Comparison of ENCODE assay signal across 23 cellular contexts in the genomic region with DNA sequence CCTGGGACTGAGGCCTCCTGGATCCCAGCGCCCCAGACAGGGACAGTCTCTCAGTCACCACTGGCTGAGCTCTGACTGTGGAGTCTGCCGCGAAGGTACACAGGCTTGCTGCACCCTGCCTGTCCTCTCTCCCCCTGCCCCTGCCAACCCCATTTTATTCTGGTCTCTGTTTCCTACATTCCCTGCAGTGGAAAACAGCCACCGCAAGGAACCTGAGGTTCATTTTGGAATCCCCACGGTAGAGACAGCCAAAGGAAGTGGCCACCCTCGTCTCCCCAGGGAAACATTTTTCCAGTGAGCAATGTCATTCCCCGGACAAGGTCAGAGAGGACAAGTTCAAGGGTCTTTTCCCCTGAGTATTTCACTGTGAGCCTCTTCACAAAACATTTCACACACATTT. TPM values are rescaled to one million over a fixed set of nuclear protein-coding genes. Genes with fewer than 3 reads are reported as not detected.
DNase-seq lines count a peak whose midpoint lies in the region; ATAC-seq, FAIRE-seq and TF ChIP-seq lines count a peak whose summit lies in the region.
"Had no signal": no experiment of that assay in that cellular context is flagged by ENCODE, and none has a peak within 500 bp of the region (broad histone marks: within the 10 kb centered on the region; RNA-seq: fewer than 3 reads in every experiment).

No MANE protein-coding gene starts in this region.

- no peaks in the 10 kb centered on the region for H4K20me1 ChIP-seq in MM.1S (ENCODE audit: insufficient read depth, low read length)

- H3K27ac Mint-ChIP-seq in activated T-cell treated with anti-CD3 and anti-CD28 coated beads, Interleukin-2, amount 50 U/mL, for 72 hours = no peak overlapping the region
- H3K27ac Mint-ChIP-seq: activated CD4-positive, alpha-beta memory T cell treated with anti-CD3 and anti-CD28 coated beads, Interleukin-2, amount 10 ng/mL, durations not matched to agents 7 days and 5 days; memory B cell; stimulated activated memory B cell treated with anti-CD40 and anti-IgM and Interleukin-4, amounts not matched to agents 10 μg/mL and 1 μg/mL and 100 μg/mL, for 72 hours had no signal

- no peak overlapping the region for H3K4me3 Mint-ChIP-seq in activated T-cell treated with anti-CD3 and anti-CD28 coated beads, Interleukin-2, amount 50 U/mL, for 72 hours
- H3K4me3 Mint-ChIP-seq: activated CD4-positive, alpha-beta memory T cell treated with anti-CD3 and anti-CD28 coated beads, Interleukin-2, amount 10 ng/mL, durations not matched to agents 7 days and 5 days; memory B cell; stimulated activated memory B cell treated with anti-CD40 and anti-IgM and Interleukin-4, amounts not matched to agents 10 μg/mL and 1 μg/mL and 100 μg/mL, for 72 hours had no signal

- DNase-seq in Right ventricle myocardium superior = no peak
- no peak for DNase-seq in Right ventricle myocardium inferior (ENCODE audit: missing footprints)
- DNase-seq in kidney = peak; percentile 67
- peak in 1 of 2 donors; percentile 21 for DNase-seq in psoas muscle
- no peak for DNase-seq in MM.1S
- no peak for DNase-seq in omental fat pad (ENCODE audit: low spot score)
- no peak for DNase-seq in activated T-cell treated with anti-CD3 and anti-CD28 coated beads, Interleukin-2, amount 50 U/mL, for 72 hours
- no peak for DNase-seq in NCI-H1417 (lab: John Stamatoyannopoulos, UW)
- DNase-seq: 8988T; activated CD4-positive, alpha-beta memory T cell treated with anti-CD3 and anti-CD28 coated beads, Interleukin-2, amount 10 ng/mL, durations not matched to agents 7 days and 5 days; activated gamma-delta T cell; brain microvascular endothelial cell; GF-D8; HCEC 1CT; NCI-H2171; NK-92 treated with Interleukin-12 subunit alpha and Interleukin-12 subunit beta, amount 100 ng/mL, for 24 hours; stimulated activated CD4-positive, alpha-beta T cell treated with anti-CD3 and anti-CD28 coated beads, Interleukin-4, amount 100 ng/mL, for 4 hours had no signal

- FAIRE-seq in kidney (lab: Jason Lieb, UNC) = no peak
- FAIRE-seq: GM18507, TTC549 had no signal

- H3K4me3 ChIP-seq in kidney (ENCODE audit: low read length in 2 of 2) (no peak overlapping the region), psoas muscle (no peak overlapping the region), MM.1S (ENCODE audit: low read length) (no peak overlapping the region)

- no peak overlapping the region for H3K4me2 ChIP-seq in MM.1S (ENCODE audit: low read depth, low read length)

- no peaks in the 10 kb centered on the region for H3K36me3 ChIP-seq in kidney (ENCODE audit: control insufficient read depth in 1 of 2, insufficient read depth in 2 of 2, low read length in 2 of 2)
- no peaks in the 10 kb centered on the region for H3K36me3 ChIP-seq in psoas muscle (ENCODE audit: insufficient read depth in 1 of 2, low read depth in 1 of 2)
- no peaks in the 10 kb centered on the region for H3K36me3 ChIP-seq in MM.1S (replicated peaks; ENCODE audit: insufficient read depth, low read length)
- H3K36me3 ChIP-seq: brain microvascular endothelial cell, SJCRH30 had no signal

- no peak for TF ChIP-seq CTCF in kidney (IDR thresholded peaks at IDR 0.05; ENCODE audit: borderline replicate concordance, extremely low read depth, insufficient read depth)
- TF ChIP-seq CTCF in psoas muscle (IDR thresholded peaks at IDR 0.05) = no peak
- TF ChIP-seq CTCF in MM.1S (IDR thresholded peaks at IDR 0.05; ENCODE audit: low read length) = no peak
- no peak for TF ChIP-seq CTCF in omental fat pad (IDR thresholded peaks at IDR 0.05)

- 49 to 51% (median 49%) methylated on average over 7 of the region's 7 CpGs for WGBS in psoas muscle, 3 donors

- H3K9ac ChIP-seq in kidney (ENCODE audit: low read length in 2 of 2) (peak overlapping the region in 1 of 2 donors; percentile 26), MM.1S (ENCODE audit: low read length) (no peak overlapping the region)

- H2AFZ ChIP-seq in MM.1S (ENCODE audit: low read length) = no peak overlapping the region

- no peaks in the 10 kb centered on the region for H3K4me1 Mint-ChIP-seq in activated T-cell treated with anti-CD3 and anti-CD28 coated beads, Interleukin-2, amount 50 U/mL, for 72 hours (ENCODE audit: low read depth)
- H3K4me1 Mint-ChIP-seq: activated CD4-positive, alpha-beta memory T cell treated with anti-CD3 and anti-CD28 coated beads, Interleukin-2, amount 10 ng/mL, durations not matched to agents 7 days and 5 days; memory B cell had no signal

- H3K36me3 Mint-ChIP-seq in activated T-cell treated with anti-CD3 and anti-CD28 coated beads, Interleukin-2, amount 50 U/mL, for 72 hours (ENCODE audit: insufficient read depth in 2 of 2) = no peaks in the 10 kb centered on the region
- H3K36me3 Mint-ChIP-seq: memory B cell; stimulated activated memory B cell treated with anti-CD40 and anti-IgM and Interleukin-4, amounts not matched to agents 10 μg/mL and 1 μg/mL and 100 μg/mL, for 72 hours had no signal

- H3K79me2 ChIP-seq in MM.1S (ENCODE audit: low read length) = no peaks in the 10 kb centered on the region

- H3K27ac ChIP-seq in kidney (ENCODE audit: low read depth in 2 of 2, low read length in 2 of 2) (peak overlapping the region; percentile 69 to 89), psoas muscle (peak overlapping the region; percentile 64), MM.1S (ENCODE audit: low read length) (no peak overlapping the region)
- H3K27ac ChIP-seq: brain microvascular endothelial cell had no signal

- H3K4me1 ChIP-seq in kidney (ENCODE audit: control insufficient read depth in 1 of 2, insufficient read depth in 1 of 2, low read depth in 1 of 2, low read length in 2 of 2) = peaks cover 23 to 36% of the 10 kb centered on the region in 2 donors
- H3K4me1 ChIP-seq in psoas muscle = peaks cover 18% of the 10 kb centered on the region
- H3K4me1 ChIP-seq in MM.1S (ENCODE audit: low read length) = peaks cover 7% of the 10 kb centered on the region

- no peaks in the 10 kb centered on the region for H3K9me3 Mint-ChIP-seq in activated T-cell treated with anti-CD3 and anti-CD28 coated beads, Interleukin-2, amount 50 U/mL, for 72 hours
- H3K9me3 Mint-ChIP-seq: activated CD4-positive, alpha-beta memory T cell treated with anti-CD3 and anti-CD28 coated beads, Interleukin-2, amount 10 ng/mL, durations not matched to agents 7 days and 5 days; memory B cell; stimulated activated memory B cell treated with anti-CD40 and anti-IgM and Interleukin-4, amounts not matched to agents 10 μg/mL and 1 μg/mL and 100 μg/mL, for 72 hours had no signal

- no peaks in the 10 kb centered on the region for H3K9me3 ChIP-seq in kidney (ENCODE audit: control insufficient read depth in 1 of 2, low read length in 2 of 2)
- no peaks in the 10 kb centered on the region for H3K9me3 ChIP-seq in psoas muscle
- H3K9me3 ChIP-seq in MM.1S (replicated peaks; ENCODE audit: insufficient read depth, low read length) = no peaks in the 10 kb centered on the region
- H3K9me3 ChIP-seq: Caco-2, SJCRH30 had no signal

- ATAC-seq in Right ventricle myocardium superior (ENCODE audit: poor library complexity) (peak; percentile 6), Right ventricle myocardium inferior (no peak), psoas muscle (peak in 1 of 4 donors; percentile 9), omental fat pad (ENCODE audit: low FRiP score) (no peak)
- no peak for ATAC-seq in activated T-cell treated with anti-CD3 and anti-CD28 coated beads, Interleukin-2, amount 50 U/mL, for 72 hours (replicated peaks in 1 of 2)
- ATAC-seq: stimulated activated memory B cell treated with anti-CD40 and anti-IgM and Interleukin-4, amounts not matched to agents 10 μg/mL and 1 μg/mL and 100 μg/mL, for 72 hours had no signal

- 0 out of 2 replicates have a peak, but pooled peaks cover 1% of the 10 kb centered on the region for H3F3A ChIP-seq in MM.1S (ENCODE audit: insufficient read depth, low read length)

- H3K27me3 ChIP-seq in psoas muscle (ENCODE audit: insufficient read depth in 3 of 3, low read length in 2 of 3) (peaks cover 0 to 16% (median 2%) of the 10 kb centered on the region in 3 donors), MM.1S (replicated peaks; ENCODE audit: insufficient read depth, low read length) (no peaks in the 10 kb centered on the region)
- H3K27me3 ChIP-seq: brain microvascular endothelial cell, SJCRH30 had no signal

- H3K27me3 Mint-ChIP-seq in activated T-cell treated with anti-CD3 and anti-CD28 coated beads, Interleukin-2, amount 50 U/mL, for 72 hours (ENCODE audit: low read depth) = peaks cover 7% of the 10 kb centered on the region

- H3K9me2 ChIP-seq in MM.1S (replicated peaks; ENCODE audit: insufficient read depth, low read length) = no peaks in the 10 kb centered on the region

- intact Hi-C loops in Right ventricle myocardium superior (cut with DNase I) (loop anchor here (5.0 kb wide), 3 partner anchors 91 to 456 kb away; no protein-coding TSS in a partner anchor), Right ventricle myocardium inferior (cut with DNase I) (no loop called here), kidney (cut with DNase I) (no loop called here), psoas muscle (cut with DNase I) (loop anchor here (5.0 to 10.0 kb wide), 4 partner anchors 91 to 456 kb away; no protein-coding TSS in a partner anchor)

RNA-seq across cellular contexts. Expression of gene FBXO7, which starts 56.6 kb away (rescaled TPM):
- total RNA-seq in Right ventricle myocardium superior = 30.3 TPM
- total RNA-seq in Right ventricle myocardium inferior = 35.8 TPM
- total RNA-seq in kidney = 91.0 TPM
- polyA plus RNA-seq in kidney (ENCODE audit: insufficient read depth, low read depth, low replicate concordance) = 131 TPM
- total RNA-seq in psoas muscle = 10 to 100 TPM; 28.2 to 34.4 (median 28.6) TPM
- polyA plus RNA-seq in psoas muscle = 10 to 100 TPM; 25.6 to 49.8 (median 25.7) TPM
- total RNA-seq in omental fat pad = 10 to 100 TPM; 74.3 to 91.3 (median 83.3) TPM
- 100 to 1,000 TPM in 1 of 2 donors, 10 to 100 TPM in 1; 96.1 to 103 TPM for total RNA-seq in activated T-cell treated with anti-CD3 and anti-CD28 coated beads, Interleukin-2, amount 50 U/mL, for 72 hours

Comparison
In these comparisons a context has a peak if more than half of its experiments do, and no peak if none do; other contexts are left out.
1. intact Hi-C loops: an anchor here in Right ventricle myocardium superior (5.0 kb wide) and psoas muscle (5.0 to 10.0 kb wide); none called in Right ventricle myocardium inferior and kidney.